Comparison of ENCODE assay signal across 22 cellular contexts in the genomic region with DNA sequence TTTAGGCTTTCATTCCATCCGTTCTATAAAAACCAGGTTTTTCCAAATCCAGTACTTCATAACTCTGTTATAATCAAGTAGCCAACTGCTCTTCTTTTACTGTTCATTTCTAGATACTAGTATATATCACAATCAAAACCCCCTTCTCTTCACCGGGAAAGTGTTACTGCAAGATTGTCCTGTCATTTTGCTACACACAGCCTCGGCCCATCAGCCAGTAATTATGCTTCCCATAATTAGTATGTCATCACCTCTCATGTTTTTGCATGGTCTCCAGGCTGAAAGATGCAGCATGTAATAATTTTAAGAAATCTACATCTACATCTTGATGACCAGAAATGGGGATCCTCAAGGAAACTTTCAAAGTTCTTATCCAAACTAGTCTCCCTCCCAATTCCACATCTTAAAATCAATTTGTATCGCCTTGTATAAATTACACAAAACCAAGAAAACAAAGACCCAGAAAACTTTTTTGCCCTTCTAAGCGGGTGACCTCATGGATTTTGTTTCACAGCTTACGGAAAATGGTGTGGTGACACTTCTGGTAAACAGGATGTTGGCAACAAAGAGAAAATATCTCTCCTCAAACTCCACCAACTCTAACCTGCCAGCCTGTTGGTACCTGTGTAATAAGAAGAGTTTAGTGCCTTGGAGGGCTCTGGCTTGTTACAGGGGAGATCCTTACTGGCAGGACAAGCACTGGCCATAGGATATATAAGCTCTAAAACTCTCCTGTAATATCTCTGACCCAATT. TPM values are rescaled to one million over a fixed set of nuclear protein-coding genes. Genes with fewer than 3 reads are reported as not detected.
DNase-seq lines count a peak whose midpoint lies in the region; ATAC-seq and TF ChIP-seq lines count a peak whose summit lies in the region.
"Had no signal": no experiment of that assay in that cellular context is flagged by ENCODE, and none has a peak within 500 bp of the region (broad histone marks: within the 10 kb centered on the region; RNA-seq: fewer than 3 reads in every experiment).

No MANE protein-coding gene starts in this region.

- intact Hi-C loops in mammary epithelial cell (cut with micrococcal nuclease) = loop anchor here (5.0 to 10.0 kb wide), 2 partner anchors 525 to 938 kb away; no protein-coding TSS in a partner anchor
- intact Hi-C loops in MCF 10A (cut with micrococcal nuclease) = loop anchor here (10.0 kb wide), 1 partner anchor 935 kb away; no protein-coding TSS in a partner anchor

- no peaks in the 10 kb centered on the region for H3K79me2 ChIP-seq in mammary epithelial cell (ENCODE audit: insufficient read depth, low read length)

- H3K9ac ChIP-seq in mammary epithelial cell (ENCODE audit: insufficient read depth, low read length) = no peak overlapping the region

- peak; percentile 34 for ATAC-seq in T-helper 17 cell
- peak; percentile 74 for ATAC-seq in stimulated activated effector memory CD8-positive, alpha-beta T cell treated with anti-CD3 and anti-CD28 coated beads, Interleukin-12 subunit alpha, Interleukin-12 subunit beta, amount 100 ng/mL, for 72 hours
- no peak for ATAC-seq in GM19351 (IDR thresholded peaks at IDR 0.05; ENCODE audit: unreplicated experiment)
- no peak for ATAC-seq in GM19452 (IDR thresholded peaks at IDR 0.05; ENCODE audit: unreplicated experiment)
- ATAC-seq: body of pancreas; gastroesophageal sphincter; lower lobe of right lung; psoas muscle; stimulated activated naive B cell treated with anti-CD40 and anti-IgM and Interleukin-4, amounts not matched to agents 10 μg/mL and 1 μg/mL and 100 μg/mL, for 72 hours had no signal

- no peaks in the 10 kb centered on the region for H3K9me3 Mint-ChIP-seq in MCF 10A (ENCODE audit: unreplicated experiment)
- no peaks in the 10 kb centered on the region for H3K9me3 Mint-ChIP-seq in activated naive CD8-positive, alpha-beta T cell (ENCODE audit: low read depth)
- H3K9me3 Mint-ChIP-seq in stimulated activated effector memory CD8-positive, alpha-beta T cell treated with anti-CD3 and anti-CD28 coated beads, Interleukin-12 subunit alpha, Interleukin-12 subunit beta, amount 100 ng/mL, for 72 hours = no peaks in the 10 kb centered on the region
- H3K9me3 Mint-ChIP-seq: CD14-positive monocyte; stimulated activated naive B cell treated with anti-CD40 and anti-IgM and Interleukin-4, amounts not matched to agents 10 μg/mL and 1 μg/mL and 100 μg/mL, for 72 hours had no signal

- no peak overlapping the region for H2AFZ ChIP-seq in mammary epithelial cell (ENCODE audit: low read depth, low read length)

- 100% methylated on average over 6 of the region's 6 CpGs for WGBS in mammary epithelial cell (ENCODE audit: low coverage, missing lambda C conversion rate)

- H3K4me1 ChIP-seq in mammary epithelial cell (ENCODE audit: insufficient read depth, low read length) = no peaks in the 10 kb centered on the region
- H3K4me1 ChIP-seq: body of pancreas, esophagus squamous epithelium, gastroesophageal sphincter, lower lobe of right lung, psoas muscle, tibial artery had no signal

- no peaks in the 10 kb centered on the region for H4K20me1 ChIP-seq in mammary epithelial cell (ENCODE audit: insufficient read depth, low read length)

- H3K27ac ChIP-seq in mammary epithelial cell (ENCODE audit: insufficient read depth, low read depth, low read length) = no peak overlapping the region
- H3K27ac ChIP-seq: body of pancreas, esophagus squamous epithelium, gastroesophageal sphincter, lower lobe of right lung, psoas muscle, SK-N-MC, tibial artery had no signal

- POLR2A ChIA-PET in MCF 10A (lab: Yijun Ruan, JAX) = no interaction called here

- TSS peak; percentile 9 for BruUV-seq in mammary epithelial cell (replicated peaks; lab: Mats Ljungman, UMichigan)
- no TSS peak for BruUV-seq in MCF 10A (replicated peaks; lab: Mats Ljungman, UMichigan)

- H3K9me3 ChIP-seq in mammary epithelial cell (replicated peaks; ENCODE audit: insufficient read depth, low read length) = no peaks in the 10 kb centered on the region
- H3K9me3 ChIP-seq in T-helper 17 cell (ENCODE audit: control insufficient read depth, low read length, poor library complexity, severe bottlenecking) = no peaks in the 10 kb centered on the region
- H3K9me3 ChIP-seq: body of pancreas, esophagus squamous epithelium, gastroesophageal sphincter, lower lobe of right lung, psoas muscle, tibial artery had no signal

- H3K4me3 Mint-ChIP-seq in MCF 10A (ENCODE audit: unreplicated experiment) (no peak overlapping the region), T-helper 17 cell (peak overlapping the region; percentile 77)
- H3K4me3 Mint-ChIP-seq in activated naive CD8-positive, alpha-beta T cell = peak overlapping the region; percentile 27
- H3K4me3 Mint-ChIP-seq in stimulated activated effector memory CD8-positive, alpha-beta T cell treated with anti-CD3 and anti-CD28 coated beads, Interleukin-12 subunit alpha, Interleukin-12 subunit beta, amount 100 ng/mL, for 72 hours = peak overlapping the region; percentile 63
- H3K4me3 Mint-ChIP-seq: CD14-positive monocyte; stimulated activated naive B cell treated with anti-CD40 and anti-IgM and Interleukin-4, amounts not matched to agents 10 μg/mL and 1 μg/mL and 100 μg/mL, for 72 hours had no signal

- no peak overlapping the region for H3K4me2 ChIP-seq in mammary epithelial cell (ENCODE audit: insufficient read depth, low read depth, low read length)

- H3K27me3 Mint-ChIP-seq in MCF 10A (ENCODE audit: insufficient read depth, unreplicated experiment) = no peaks in the 10 kb centered on the region
- H3K27me3 Mint-ChIP-seq in T-helper 17 cell = no peaks in the 10 kb centered on the region
- H3K27me3 Mint-ChIP-seq in activated naive CD8-positive, alpha-beta T cell = no peaks in the 10 kb centered on the region
- H3K27me3 Mint-ChIP-seq: stimulated activated naive B cell treated with anti-CD40 and anti-IgM and Interleukin-4, amounts not matched to agents 10 μg/mL and 1 μg/mL and 100 μg/mL, for 72 hours had no signal

- no peak overlapping the region for H3K4me3 ChIP-seq in mammary epithelial cell (replicated peaks in 1 of 3; ENCODE audit: insufficient read depth in 1 of 3, low read depth in 2 of 3, low read length in 3 of 3)
- H3K4me3 ChIP-seq: body of pancreas, esophagus squamous epithelium, gastroesophageal sphincter, lower lobe of right lung, psoas muscle, SK-N-MC, tibial artery had no signal

- no peak for DNase-seq in mammary epithelial cell
- no peak for DNase-seq in MCF 10A (ENCODE audit: unreplicated experiment)
- no peak for DNase-seq in T-helper 17 cell
- no peak for DNase-seq in stimulated activated effector memory CD8-positive, alpha-beta T cell treated with anti-CD3 and anti-CD28 coated beads, Interleukin-12 subunit alpha, Interleukin-12 subunit beta, amount 100 ng/mL, for 72 hours (ENCODE audit: low spot score in 2 of 2)
- DNase-seq in iPS-NIHi11 (ENCODE audit: low spot score) = no peak
- DNase-seq: body of pancreas; DMS53; esophagus squamous epithelium; GF-D8; lower lobe of right lung; MM.1S; NCI-H2171; NCI-H526; psoas muscle; stimulated activated naive B cell treated with anti-CD40 and anti-IgM and Interleukin-4, amounts not matched to agents 10 μg/mL and 1 μg/mL and 100 μg/mL, for 72 hours; tibial artery had no signal

- H3K27ac Mint-ChIP-seq in MCF 10A (ENCODE audit: low read depth, unreplicated experiment) = no peak overlapping the region
- peak overlapping the region; percentile 91 for H3K27ac Mint-ChIP-seq in T-helper 17 cell
- H3K27ac Mint-ChIP-seq in activated naive CD8-positive, alpha-beta T cell = peak overlapping the region; percentile 87
- H3K27ac Mint-ChIP-seq in stimulated activated effector memory CD8-positive, alpha-beta T cell treated with anti-CD3 and anti-CD28 coated beads, Interleukin-12 subunit alpha, Interleukin-12 subunit beta, amount 100 ng/mL, for 72 hours = peak overlapping the region; percentile 97
- H3K27ac Mint-ChIP-seq: stimulated activated naive B cell treated with anti-CD40 and anti-IgM and Interleukin-4, amounts not matched to agents 10 μg/mL and 1 μg/mL and 100 μg/mL, for 72 hours had no signal

- in situ Hi-C loops in mammary epithelial cell (cut with MboI; ENCODE audit: low sequenced_read_pairs in 2 of 2) = loop anchor here (10.0 to 25.0 kb wide), 2 partner anchors 185 to 923 kb away; no protein-coding TSS in a partner anchor

- H3K4me1 Mint-ChIP-seq in MCF 10A (ENCODE audit: insufficient read depth, unreplicated experiment) = no peaks in the 10 kb centered on the region
- H3K4me1 Mint-ChIP-seq in T-helper 17 cell = peaks cover 27% of the 10 kb centered on the region
- peaks cover 29% of the 10 kb centered on the region for H3K4me1 Mint-ChIP-seq in activated naive CD8-positive, alpha-beta T cell (ENCODE audit: low read depth)
- H3K4me1 Mint-ChIP-seq in stimulated activated effector memory CD8-positive, alpha-beta T cell treated with anti-CD3 and anti-CD28 coated beads, Interleukin-12 subunit alpha, Interleukin-12 subunit beta, amount 100 ng/mL, for 72 hours = peaks cover 41% of the 10 kb centered on the region

- no peak for TF ChIP-seq CTCF in mammary epithelial cell (conservative IDR thresholded peaks at IDR 0.05 in 1 of 2, IDR thresholded peaks at IDR 0.05 in 1 of 2; ENCODE audit: extremely low read depth in 1 of 2, insufficient read depth in 1 of 2, low read depth in 1 of 2, low read length in 2 of 2)
- no peak for TF ChIP-seq CTCF in MCF 10A (IDR thresholded peaks at IDR 0.05; ENCODE audit: unreplicated experiment)

- H3K27me3 ChIP-seq in mammary epithelial cell (ENCODE audit: insufficient read depth, low read length) = no peaks in the 10 kb centered on the region
- H3K27me3 ChIP-seq: body of pancreas, esophagus squamous epithelium, gastroesophageal sphincter, tibial artery had no signal

- peaks cover 15% of the 10 kb centered on the region for H3K36me3 ChIP-seq in mammary epithelial cell (ENCODE audit: insufficient read depth, low read length)

- CTCF ChIA-PET in mammary epithelial cell (lab: Charles Lee; ENCODE audit: low non-redundant PET) (no interaction called here), MCF 10A (lab: Yijun Ruan, JAX) (interaction anchor here (0.6 to 3.9 kb wide), 6 partner anchors 31 to 633 kb away, joined by 3 to 68 read pairs (median 6); no protein-coding TSS in a partner anchor)

- dilution Hi-C loops in mammary epithelial cell (cut with HindIII; ENCODE audit: low sequenced_read_pairs) = loop anchor here (25.0 kb wide), 1 partner anchor 173 kb away; a partner anchor contains a TSS

- H3K36me3 Mint-ChIP-seq in MCF 10A (ENCODE audit: insufficient read depth, unreplicated experiment) (peaks cover 61% of the 10 kb centered on the region), T-helper 17 cell (ENCODE audit: low read depth) (peaks cover 15% of the 10 kb centered on the region)
- H3K36me3 Mint-ChIP-seq in activated naive CD8-positive, alpha-beta T cell = peaks cover 6% of the 10 kb centered on the region
- H3K36me3 Mint-ChIP-seq in stimulated activated effector memory CD8-positive, alpha-beta T cell treated with anti-CD3 and anti-CD28 coated beads, Interleukin-12 subunit alpha, Interleukin-12 subunit beta, amount 100 ng/mL, for 72 hours = peaks cover 65% of the 10 kb centered on the region

RNA-seq across cellular contexts. Expression of a gene that starts 9.3 kb away (rescaled TPM):
- total RNA-seq in mammary epithelial cell (10 to 100 TPM; 14.5 to 28.7 TPM), MCF 10A (2022) (36.5 and 38.7 TPM in 2 replicates), T-helper 17 cell (10 to 100 TPM; 11.0 to 11.8 TPM)
- polyA plus RNA-seq in mammary epithelial cell = 25.1 TPM
- 19.2 TPM for polyA minus RNA-seq in mammary epithelial cell

RNA-seq across cellular contexts. Expression of a gene that starts 12.2 kb away (rescaled TPM):
- total RNA-seq in mammary epithelial cell (10 to 100 TPM; 19.5 to 21.8 TPM), MCF 10A (2022) (12.8 and 13.8 TPM in 2 replicates), T-helper 17 cell (10 to 100 TPM; 74.1 to 85.0 TPM)
- 12.6 TPM for polyA plus RNA-seq in mammary epithelial cell
- 50.4 TPM for polyA minus RNA-seq in mammary epithelial cell

RNA-seq across cellular contexts. Expression of a gene that starts 59.7 kb away (rescaled TPM):
- total RNA-seq in mammary epithelial cell (10 to 100 TPM; 47.5 to 71.3 TPM), MCF 10A (2022) (81.6 and 91.4 TPM in 2 replicates), T-helper 17 cell (10 to 100 TPM; 36.4 to 39.0 TPM)
- 64.9 TPM for polyA plus RNA-seq in mammary epithelial cell
- polyA minus RNA-seq in mammary epithelial cell = 93.3 TPM

Comparison
In these comparisons a context has a peak if more than half of its experiments do, and no peak if none do; other contexts are left out.
1. ATAC-seq: peak in T-helper 17 cell (single experiment) and stimulated activated effector memory CD8-positive, alpha-beta T cell treated with anti-CD3 and anti-CD28 coated beads, Interleukin-12 subunit alpha, Interleukin-12 subunit beta, amount 100 ng/mL, for 72 hours (single experiment); none in GM19351 (single experiment) and GM19452 (single experiment).